ENCODE assay signal across 27 cellular contexts in the genomic region with DNA sequence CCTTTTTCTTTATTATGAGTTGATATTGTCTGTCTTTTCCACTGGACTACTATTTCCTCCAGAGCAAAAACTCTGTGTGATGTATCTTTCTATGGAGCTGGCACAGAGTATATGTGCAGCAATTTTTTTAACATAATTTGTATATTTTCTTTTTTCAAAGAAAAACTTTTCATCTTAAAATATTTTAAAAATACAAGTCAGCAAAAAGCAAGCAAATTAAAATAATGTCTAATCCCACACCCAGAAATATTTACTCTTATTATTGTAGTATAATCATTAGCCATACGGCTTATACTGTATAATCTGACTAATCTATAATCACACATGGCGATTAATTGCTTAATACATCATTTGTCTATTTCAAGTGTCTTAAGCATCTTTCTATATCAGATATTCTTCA.
"Had no signal": no experiment of that assay in that cellular context is flagged by ENCODE, and none has a peak within 500 bp of the region (broad histone marks: within the 10 kb centered on the region; RNA-seq: fewer than 3 reads in every experiment).

No MANE protein-coding gene starts in this region.

- FAIRE-seq: small intestine had no signal

- H3K4me3 Mint-ChIP-seq: activated naive CD4-positive, alpha-beta T cell treated with anti-CD3 and anti-CD28 coated beads, Interleukin-2, amount 10 ng/mL, durations not matched to agents 7 days and 5 days; activated T-cell treated with anti-CD3 and anti-CD28 coated beads, Interleukin-2, amount 50 U/mL, for 4 hours; stimulated activated effector memory CD8-positive, alpha-beta T cell treated with anti-CD3 and anti-CD28 coated beads, Interleukin-12 subunit alpha, Interleukin-12 subunit beta, amount 100 ng/mL, for 72 hours; stimulated activated naive CD8-positive, alpha-beta T cell treated with anti-CD3 and anti-CD28 coated beads, Interleukin-15, amount 100 ng/mL, for 72 hours had no signal

- ATAC-seq: activated T-cell treated with anti-CD3 and anti-CD28 coated beads, Interleukin-2, amount 50 U/mL, for 4 hours; left lung; naive thymus-derived CD8-positive, alpha-beta T cell; sciatic nerve; stimulated activated effector memory CD8-positive, alpha-beta T cell treated with anti-CD3 and anti-CD28 coated beads, Interleukin-12 subunit alpha, Interleukin-12 subunit beta, amount 100 ng/mL, for 72 hours; stimulated activated naive CD8-positive, alpha-beta T cell treated with anti-CD3 and anti-CD28 coated beads, Interleukin-15, amount 100 ng/mL, for 72 hours had no signal

- H3K9me3 Mint-ChIP-seq: activated naive CD4-positive, alpha-beta T cell treated with anti-CD3 and anti-CD28 coated beads, Interleukin-2, amount 10 ng/mL, durations not matched to agents 7 days and 5 days; activated T-cell treated with anti-CD3 and anti-CD28 coated beads, Interleukin-2, amount 50 U/mL, for 4 hours; stimulated activated effector memory CD8-positive, alpha-beta T cell treated with anti-CD3 and anti-CD28 coated beads, Interleukin-12 subunit alpha, Interleukin-12 subunit beta, amount 100 ng/mL, for 72 hours; stimulated activated naive CD8-positive, alpha-beta T cell treated with anti-CD3 and anti-CD28 coated beads, Interleukin-15, amount 100 ng/mL, for 72 hours had no signal

- H3K36me3 ChIP-seq: brain microvascular endothelial cell, left lung, tibial artery had no signal

- DNase-seq: activated CD4-positive, alpha-beta T cell treated with anti-CD3 and anti-CD28 coated beads for 4 hours; activated CD4-positive, alpha-beta T cell treated with anti-CD3 and anti-CD28 coated beads, Interleukin-2, amount 50 U/mL, for 48 hours; activated CD4-positive, CD25-positive, alpha-beta regulatory T cell; activated CD8-positive, alpha-beta memory T cell treated with anti-CD3 and anti-CD28 coated beads, Interleukin-2, amount 50 U/mL, for 48 hours; activated effector memory CD4-positive, alpha-beta T cell treated with Interleukin-2 at 50 U/mL for 16 hours; activated naive CD4-positive, alpha-beta T cell treated with anti-CD3 and anti-CD28 coated beads, Interleukin-2, amount 10 ng/mL, durations not matched to agents 7 days and 5 days; activated T-cell treated with anti-CD3 and anti-CD28 coated beads, Interleukin-2, amount 50 U/mL, for 4 hours; aorta; brain microvascular endothelial cell; central memory CD4-positive, alpha-beta T cell; dermis blood vessel endothelial cell; effector CD8-positive, alpha-beta T cell; erythroblast; foreskin fibroblast; left lung; naive thymus-derived CD8-positive, alpha-beta T cell; occipital lobe; posterior cingulate gyrus; small intestine; stimulated activated CD4-positive, alpha-beta T cell treated with anti-CD3 and anti-CD28 coated beads, Interleukin-2, amount 100 ng/mL, for 24 hours; stimulated activated naive CD8-positive, alpha-beta T cell treated with anti-CD3 and anti-CD28 coated beads, Interleukin-15, amount 100 ng/mL, for 72 hours; T-helper 1 cell; T1000; tibial artery had no signal

- H3K27ac Mint-ChIP-seq: activated naive CD4-positive, alpha-beta T cell treated with anti-CD3 and anti-CD28 coated beads, Interleukin-2, amount 10 ng/mL, durations not matched to agents 7 days and 5 days; stimulated activated effector memory CD8-positive, alpha-beta T cell treated with anti-CD3 and anti-CD28 coated beads, Interleukin-12 subunit alpha, Interleukin-12 subunit beta, amount 100 ng/mL, for 72 hours; stimulated activated naive CD8-positive, alpha-beta T cell treated with anti-CD3 and anti-CD28 coated beads, Interleukin-15, amount 100 ng/mL, for 72 hours had no signal

- H3K9me3 ChIP-seq: left lung, tibial artery had no signal

- H3K27me3 ChIP-seq: brain microvascular endothelial cell had no signal

- H3K36me3 Mint-ChIP-seq: activated naive CD4-positive, alpha-beta T cell treated with anti-CD3 and anti-CD28 coated beads, Interleukin-2, amount 10 ng/mL, durations not matched to agents 7 days and 5 days had no signal

- H3K4me3 ChIP-seq: left lung, lung, tibial artery had no signal

- H3K27ac ChIP-seq: brain microvascular endothelial cell, left lung, tibial artery had no signal
